Comparison of ENCODE assay signal across 2 cellular contexts in the genomic region with DNA sequence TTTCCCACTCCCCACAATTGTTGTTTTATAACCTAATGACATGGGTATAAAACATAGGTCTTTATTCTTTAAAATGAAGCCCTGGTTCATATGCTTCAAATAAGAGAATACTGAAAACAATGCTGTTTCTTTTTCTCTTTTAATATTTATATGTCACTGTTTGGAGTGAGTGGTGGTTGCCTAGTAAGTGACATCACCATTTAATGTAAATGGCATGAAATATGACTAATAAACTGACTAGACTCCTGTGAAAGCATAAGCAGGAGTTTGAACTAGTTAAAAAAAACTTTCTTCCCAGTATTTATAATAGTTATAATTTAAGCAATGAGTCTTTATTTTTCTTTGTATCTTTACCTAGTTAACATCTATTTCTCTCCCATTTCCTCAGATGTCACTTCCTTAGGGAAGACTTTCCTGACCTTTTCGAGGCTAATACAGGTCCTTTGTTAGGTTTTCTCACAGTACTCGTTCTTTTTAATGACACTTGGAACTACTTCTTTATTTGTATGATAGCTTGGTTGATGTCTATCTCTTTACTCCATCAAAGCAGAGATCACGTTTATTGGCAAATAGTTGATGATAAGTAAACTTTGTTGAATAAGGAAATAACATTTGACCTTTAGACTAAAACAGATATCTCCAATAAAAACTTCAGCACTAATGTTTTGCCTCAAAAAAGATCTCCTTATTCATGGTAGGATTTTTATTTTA.
TF ChIP-seq lines count a peak whose summit lies in the region.

No MANE protein-coding gene starts in this region.

TF ChIP-seq in HEK293, 187 proteins besides CTCF, POLR2A, EP300 and RAD21 (continued from another document):
- no peak for TF ChIP-seq ZNF707 (tag by site-specific recombination; IDR thresholded peaks at IDR 0.05)

TF ChIP-seq in SK-N-SH treated with all-trans-retinoic acid at 6 μM for 48 hours, 23 proteins besides CTCF, POLR2A, EP300 and RAD21 (continued from another document):
- no peak for TF ChIP-seq POU6F1 (CRISPR knock-in tag; IDR thresholded peaks at IDR 0.05; ENCODE audit: borderline replicate concordance, low read depth)
